Comparison of ENCODE assay signal across 31 cellular contexts in the genomic region with DNA sequence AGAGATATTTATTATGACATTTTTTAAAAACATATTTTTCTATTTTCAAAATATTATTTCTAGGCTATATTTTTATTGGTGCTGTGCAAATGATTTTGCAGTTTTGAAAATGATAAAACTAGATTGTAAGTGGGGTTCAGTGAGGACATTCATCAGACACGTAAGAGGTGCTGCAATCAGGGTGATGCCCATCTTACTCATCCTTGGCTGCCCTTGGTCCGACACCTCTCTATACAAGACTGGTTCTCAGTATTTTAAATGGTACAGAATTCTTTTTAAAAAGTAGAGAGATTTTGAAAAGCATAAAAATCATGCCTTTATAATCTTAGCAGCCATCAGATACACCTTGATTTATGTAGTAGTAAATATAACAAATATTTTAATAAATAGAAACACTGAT.
"Had no signal": no experiment of that assay in that cellular context is flagged by ENCODE, and none has a peak within 500 bp of the region (broad histone marks: within the 10 kb centered on the region; RNA-seq: fewer than 3 reads in every experiment).

No MANE protein-coding gene starts in this region.

- H3K9me3 Mint-ChIP-seq: activated CD4-positive, alpha-beta memory T cell treated with anti-CD3 and anti-CD28 coated beads for 36 hours; activated T-cell treated with anti-CD3 and anti-CD28 coated beads, Interleukin-2, amount 50 U/mL, for 4 hours; T-cell had no signal

- H3K27me3 ChIP-seq: MG63 had no signal

- H3K4me1 Mint-ChIP-seq: brain had no signal

- H3K4me3 ChIP-seq: MG63 had no signal

- H3K27me3 Mint-ChIP-seq: activated CD4-positive, alpha-beta memory T cell treated with anti-CD3 and anti-CD28 coated beads for 36 hours; activated CD4-positive, alpha-beta T cell treated with anti-CD3 and anti-CD28 coated beads, Interleukin-2, amount 10 ng/mL, durations not matched to agents 7 days and 5 days; T-cell had no signal

- H3K4me3 Mint-ChIP-seq: activated CD4-positive, alpha-beta memory T cell treated with anti-CD3 and anti-CD28 coated beads for 36 hours; activated CD4-positive, alpha-beta T cell treated with anti-CD3 and anti-CD28 coated beads, Interleukin-2, amount 10 ng/mL, durations not matched to agents 7 days and 5 days; activated naive CD8-positive, alpha-beta T cell treated with anti-CD3 and anti-CD28 coated beads, Interleukin-2, amount 50 U/mL, for 24 hours; activated T-cell treated with anti-CD3 and anti-CD28 coated beads, Interleukin-2, amount 50 U/mL, for 4 hours; brain; T-cell had no signal

- H3K27ac ChIP-seq: KMS-11, VCaP had no signal

- H3K9ac ChIP-seq: KMS-11 had no signal

- ATAC-seq: activated naive CD4-positive, alpha-beta T cell treated with anti-CD3 and anti-CD28 coated beads, Interleukin-2, amount 50 U/mL, for 72 hours; activated naive CD8-positive, alpha-beta T cell treated with anti-CD3 and anti-CD28 coated beads, Interleukin-2, amount 50 U/mL, for 24 hours; activated T-cell treated with anti-CD3 and anti-CD28 coated beads, Interleukin-2, amount 50 U/mL, for 4 hours; Panc1; T-cell had no signal

- H3K9me3 ChIP-seq: MG63 had no signal

- DNase-seq: activated CD4-positive, alpha-beta memory T cell treated with anti-CD3 and anti-CD28 coated beads for 36 hours; activated CD4-positive, alpha-beta T cell treated with anti-CD3 and anti-CD28 coated beads, Interleukin-2, amount 10 ng/mL, durations not matched to agents 7 days and 5 days; activated CD4-positive, CD25-positive, alpha-beta regulatory T cell; activated CD8-positive, alpha-beta memory T cell treated with anti-CD3 and anti-CD28 coated beads for 24 hours; activated effector memory CD4-positive, alpha-beta T cell treated with anti-CD3 and anti-CD28 coated beads, Interleukin-2, amount 50 U/mL, for 16 hours; activated naive CD4-positive, alpha-beta T cell treated with Interleukin-2 at 50 U/mL for 16 hours; activated naive CD8-positive, alpha-beta T cell treated with anti-CD3 and anti-CD28 coated beads, Interleukin-2, amount 50 U/mL, for 24 hours; activated T-cell treated with anti-CD3 and anti-CD28 coated beads, Interleukin-2, amount 50 U/mL, for 4 hours; amygdala; MG63; MV-4-11; NCI-H1092 treated with DMSO at 0.1 percent for 48 hours; NCI-H1417 treated with DMSO at 0.1 percent for 48 hours; NCI-H1694; NCI-H2029; NCI-H2107; NCI-H2171 treated with DMSO at 0.1 percent for 48 hours; NCI-H345; NCI-H510A; NCI-H69; NK-92 treated with Interleukin-12 subunit alpha and Interleukin-12 subunit beta, amount 100 ng/mL, for 24 hours; OCI-M1; SIG-M5; T-cell; T-helper 2 cell; T1000 had no signal

- H3K27ac Mint-ChIP-seq: activated CD4-positive, alpha-beta memory T cell treated with anti-CD3 and anti-CD28 coated beads for 36 hours; activated CD4-positive, alpha-beta T cell treated with anti-CD3 and anti-CD28 coated beads, Interleukin-2, amount 10 ng/mL, durations not matched to agents 7 days and 5 days; activated naive CD4-positive, alpha-beta T cell treated with anti-CD3 and anti-CD28 coated beads, Interleukin-2, amount 50 U/mL, for 72 hours; activated naive CD8-positive, alpha-beta T cell treated with anti-CD3 and anti-CD28 coated beads, Interleukin-2, amount 50 U/mL, for 24 hours; brain had no signal

- H3K4me2 ChIP-seq: KMS-11 had no signal
